8 cellular contexts compared by ENCODE assay signal in the genomic region with DNA sequence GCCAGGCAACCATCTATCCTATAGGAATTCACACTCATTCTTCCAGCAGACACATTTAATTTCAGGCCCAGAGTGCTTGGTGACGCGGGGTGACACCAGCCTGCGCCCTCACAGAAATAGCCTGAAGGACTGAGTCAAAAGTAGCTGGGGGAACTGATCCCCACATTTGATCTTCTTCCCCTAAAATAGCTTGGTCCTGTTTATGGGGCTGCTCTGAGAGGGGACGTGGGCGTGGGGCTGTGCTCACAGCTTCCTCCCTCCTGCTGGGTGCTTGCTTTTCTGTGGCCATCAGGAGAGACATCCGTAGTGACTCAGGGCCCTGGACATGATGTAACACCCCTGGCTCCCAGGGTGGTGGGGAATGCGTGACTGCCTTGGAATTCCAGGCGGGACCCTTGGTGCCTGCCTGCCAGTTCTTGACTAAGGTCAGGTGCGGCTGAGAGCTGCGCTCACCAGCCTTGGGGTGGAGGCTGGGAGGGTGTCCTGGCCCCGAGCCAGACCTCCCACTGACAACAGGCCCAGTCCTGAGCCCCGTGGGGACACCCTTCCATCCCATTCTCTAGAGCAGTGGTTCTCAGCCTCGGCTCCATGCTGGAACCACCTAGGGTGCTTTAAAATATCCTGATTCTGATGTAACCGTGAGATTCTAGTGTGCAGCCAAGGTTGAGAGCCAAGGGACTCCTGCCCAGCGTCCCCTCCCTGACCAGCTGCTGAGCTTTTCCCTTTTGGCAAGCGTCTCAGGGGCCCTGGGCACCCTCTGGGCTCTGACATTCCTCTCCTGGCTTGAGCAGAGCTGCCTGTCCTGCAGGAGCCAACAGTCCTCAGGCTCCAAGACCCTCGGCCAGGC. TPM values are rescaled to one million over a fixed set of nuclear protein-coding genes. Genes with fewer than 3 reads are reported as not detected.
DNase-seq lines count a peak whose midpoint lies in the region; ATAC-seq and TF ChIP-seq lines count a peak whose summit lies in the region.

No MANE protein-coding gene starts in this region.

- H3K9me3 Mint-ChIP-seq in HFFc6, result no peaks in the 10 kb centered on the region

- H3K27me3 ChIP-seq in thyroid gland, result no peaks in the 10 kb centered on the region

- peaks cover 59% of the 10 kb centered on the region for H3K4me1 Mint-ChIP-seq in HFFc6 (ENCODE audit: low read depth)

- ATAC-seq in GM19328 (IDR thresholded peaks at IDR 0.05; ENCODE audit: unreplicated experiment), result no peak

- intact Hi-C loops in thyroid gland (cut with DNase I), result no loop called here

- TF ChIP-seq CTCF in HFFc6 (IDR thresholded peaks at IDR 0.05), result no peak
- TF ChIP-seq CTCF in thyroid gland (IDR thresholded peaks at IDR 0.05), result peak in 1 of 6 experiments; percentile 6

- 31 to 33% methylated on average over 14 to 16 of the region's 17 CpGs for WGBS in thyroid gland, 2 donors

- peak in 1 of 2 donors; percentile 52 for TF ChIP-seq POLR2A in thyroid gland (IDR thresholded peaks at IDR 0.05)

- H3K27ac ChIP-seq in angular gyrus (ENCODE audit: low read depth, low read length), result peak overlapping the region; percentile 44
- H3K27ac ChIP-seq in thyroid gland, result peak overlapping the region; percentile 83 to 98 (median 91)

- no peaks in the 10 kb centered on the region for H3K36me3 Mint-ChIP-seq in HFFc6 (ENCODE audit: low read depth)

- no peaks in the 10 kb centered on the region for H3K36me3 ChIP-seq in thyroid gland

- peak overlapping the region; percentile 100 for H3K27ac Mint-ChIP-seq in HFFc6

- no peaks in the 10 kb centered on the region for H3K9me3 ChIP-seq in thyroid gland

- H3K4me3 ChIP-seq in thyroid gland (replicated peaks in 1 of 3), result no peak overlapping the region

- H3K4me3 Mint-ChIP-seq in HFFc6, result peak overlapping the region; percentile 82

- DNase-seq in A172 (ENCODE audit: low spot score) (peak; percentile 93), HFFc6 (peak; percentile 97), iPS-NIHi7 (ENCODE audit: extremely low spot score) (peak; percentile 86), thyroid gland (peak; percentile 97 to 98), putamen (ENCODE audit: low spot score) (no peak), NCI-H526 (lab: John Stamatoyannopoulos, UW) (no peak)

- H3K4me1 ChIP-seq in thyroid gland, result peaks cover 44 to 59% of the 10 kb centered on the region in 2 donors

- H3K27me3 Mint-ChIP-seq in HFFc6 (ENCODE audit: insufficient read depth), result peaks cover 1% of the 10 kb centered on the region

RNA-seq across cellular contexts. Expression of gene SMAD7, which starts 47.4 kb away (rescaled TPM):
- total RNA-seq in A172 (2014; rRNA removed; shearing (Covaris generic)), result 6.2 and 8.5 TPM in 2 replicates
- 10 to 100 TPM; 29.6 to 35.8 (median 30.7) TPM for total RNA-seq in HFFc6 (2021; fragmentation: NEBNext Ultra II Directional; extraction: Animal tissue kit (Norgen Biotek cat#: 25700))
- 10 to 100 TPM; 40.1 to 69.3 (median 59.2) TPM for total RNA-seq in thyroid gland

Comparison
In these comparisons a context has a peak if more than half of its experiments do, and no peak if none do; other contexts are left out.
1. DNase-seq: peak in A172 (single experiment), HFFc6 (single experiment), iPS-NIHi7 (single experiment) and thyroid gland (2 of 2); none in putamen (single experiment) and NCI-H526 (0 of 2).